In genomic region chr4:87209696-87210095, GRCh38 we compare ENCODE assay signal across 9 cellular contexts. TPM values are rescaled to one million over a fixed set of nuclear protein-coding genes. Genes with fewer than 3 reads are reported as not detected.
DNase-seq lines count a peak whose midpoint lies in the region; ATAC-seq, FAIRE-seq and TF ChIP-seq lines count a peak whose summit lies in the region.
"Had no signal": no experiment of that assay in that cellular context is flagged by ENCODE, and none has a peak within 500 bp of the region (broad histone marks: within the 10 kb centered on the region; RNA-seq: fewer than 3 reads in every experiment).

No MANE protein-coding gene starts in this region.

- POLR2A ChIA-PET in K562 (lab: Yijun Ruan, JAX), result interaction anchor here (2.0 kb wide), 1 partner anchor 9 kb away, joined by 5 read pairs; no protein-coding TSS in a partner anchor

- H3K79me2 ChIP-seq in K562 (ENCODE audit: control insufficient read depth, insufficient read depth, low read length), result peaks cover 81% of the 10 kb centered on the region

- H3K27ac Mint-ChIP-seq in CD14-positive monocyte, result peak overlapping the region; percentile 86 to 95 (median 92)

- no peak overlapping the region for H2AFZ ChIP-seq in K562 (ENCODE audit: low read depth, low read length)

- H3K4me1 Mint-ChIP-seq in CD14-positive monocyte, result peaks cover 53% of the 10 kb centered on the region

- peak overlapping the region; percentile 63 to 83 for H3K4me3 Mint-ChIP-seq in CD14-positive monocyte

- H3K36me3 ChIP-seq in K562 (ENCODE audit: control insufficient read depth, insufficient read depth, low read length), result peaks cover 4% of the 10 kb centered on the region; the same call in 2 of the 3 replicates
- peaks cover 0 to 5% (median 3%) of the 10 kb centered on the region in 5 donors for H3K36me3 ChIP-seq in subcutaneous abdominal adipose tissue (ENCODE audit: control insufficient read depth in 5 of 5, insufficient read depth in 5 of 5, low read length in 5 of 5)
- H3K36me3 ChIP-seq in vagina, result no peaks in the 10 kb centered on the region

- TF ChIP-seq POLR2A in K562 (conservative IDR thresholded peaks at IDR 0.05) (no peak), vagina (IDR thresholded peaks at IDR 0.05) (no peak)

- 0 out of 2 replicates have a peak, but pooled peaks cover 2% of the 10 kb centered on the region for H4K20me1 ChIP-seq in K562 (replicated peaks; ENCODE audit: control insufficient read depth, insufficient read depth, low read length)

- H3K9ac ChIP-seq in K562 (ENCODE audit: insufficient read depth in 1 of 2, low read depth in 2 of 2, low read length in 2 of 2) (no peak overlapping the region; a peak in 1 of 4 replicates), subcutaneous abdominal adipose tissue (ENCODE audit: low read length in 5 of 5) (peak overlapping the region in 2 of 5 donors; percentile 8 to 54)

- H3K27me3 ChIP-seq in K562 (ENCODE audit: control insufficient read depth in 2 of 2, insufficient read depth in 2 of 2, low read length in 2 of 2) (no peaks in the 10 kb centered on the region), subcutaneous abdominal adipose tissue (ENCODE audit: control insufficient read depth in 5 of 5, insufficient read depth in 4 of 5, low read length in 5 of 5) (no peaks in the 10 kb centered on the region), vagina (no peaks in the 10 kb centered on the region)

- H3K27me3 Mint-ChIP-seq in CD14-positive monocyte (ENCODE audit: low read depth in 3 of 3), result no peaks in the 10 kb centered on the region

- in situ Hi-C loops in K562 (cut with MboI), result no loop called here

- TF ChIP-seq RAD21 in K562 (CRISPR knock-in tag; conservative IDR thresholded peaks at IDR 0.05 in 1 of 2, IDR thresholded peaks at IDR 0.05 in 1 of 2), result no peak

- no peaks in the 10 kb centered on the region for H3K9me3 Mint-ChIP-seq in CD14-positive monocyte

- FAIRE-seq in K562 (lab: Jason Lieb, UNC), result peak; percentile 57

- H3K9me3 ChIP-seq in K562 (replicated peaks; ENCODE audit: control insufficient read depth, insufficient read depth, low read depth, low read length), result no peaks in the 10 kb centered on the region
- no peaks in the 10 kb centered on the region for H3K9me3 ChIP-seq in subcutaneous abdominal adipose tissue (ENCODE audit: control insufficient read depth in 5 of 5, low read length in 5 of 5)
- H3K9me3 ChIP-seq in vagina, result no peaks in the 10 kb centered on the region

- no peak overlapping the region for H3K27ac ChIP-seq in K562 (ENCODE audit: extremely low read depth, low read depth, low read length)
- no peak overlapping the region for H3K27ac ChIP-seq in subcutaneous abdominal adipose tissue (ENCODE audit: low read depth, low read length)
- no peak overlapping the region for H3K27ac ChIP-seq in vagina
- H3K27ac ChIP-seq: VCaP had no signal

- no peak overlapping the region for H3K4me2 ChIP-seq in K562 (ENCODE audit: insufficient read depth, low read length)

- H3K4me3 ChIP-seq in K562 (no peak overlapping the region), subcutaneous abdominal adipose tissue (ENCODE audit: low read depth in 1 of 5, low read length in 5 of 5) (peak overlapping the region; percentile 2 to 46 (median 12)), vagina (no peak overlapping the region)

- WGBS in K562 (ENCODE audit: insufficient coverage, low coverage, missing lambda C conversion rate), result 43% methylated on average over 5 of the region's 6 CpGs

- CTCF ChIA-PET in K562 (lab: Yijun Ruan, JAX; ENCODE audit: low intra/inter-chr PET ratio), result no interaction called here

- no peaks in the 10 kb centered on the region for H3K9me1 ChIP-seq in K562 (ENCODE audit: control insufficient read depth, insufficient read depth, low read length)

- DNase-seq in CD14-positive monocyte (ENCODE audit: low spot score) (peak; percentile 86), K562 (ENCODE audit: extremely low read depth in 1 of 4, low spot score in 3 of 4) (peak in 1 of 4 experiments; percentile 30), vagina (ENCODE audit: extremely low spot score in 2 of 2) (no peak), NCI-H1436 treated with DMSO at 0.1 percent for 48 hours (lab: John Stamatoyannopoulos, UW) (no peak), H4 (ENCODE audit: low spot score) (no peak)

- no peak for TF ChIP-seq EP300 in K562 (IDR thresholded peaks at IDR 0.05; ENCODE audit: low read length)

- no TSS peak for BruUV-seq in K562 (replicated peaks; lab: Mats Ljungman, UMichigan)

- peaks cover 13 to 24% of the 10 kb centered on the region in 2 donors for H3K36me3 Mint-ChIP-seq in CD14-positive monocyte

- H3K4me1 ChIP-seq in K562 (replicated peaks in 1 of 2; ENCODE audit: control insufficient read depth in 2 of 2, insufficient read depth in 2 of 2, low read length in 2 of 2) (peaks cover 6 to 24% of the 10 kb centered on the region in 2 experiments), subcutaneous abdominal adipose tissue (ENCODE audit: control insufficient read depth in 5 of 5, insufficient read depth in 5 of 5, low read length in 5 of 5) (peaks cover 0 to 12% (median 5%) of the 10 kb centered on the region in 5 donors), vagina (peaks cover 15% of the 10 kb centered on the region)

- ATAC-seq in GM19455 (IDR thresholded peaks at IDR 0.05; ENCODE audit: unreplicated experiment) (peak; percentile 64), HG03460 (IDR thresholded peaks at IDR 0.05; ENCODE audit: unreplicated experiment) (peak; percentile 85), K562 (peak; percentile 63)

- no peak for TF ChIP-seq CTCF in CD14-positive monocyte (IDR thresholded peaks at IDR 0.05)
- no peak for TF ChIP-seq CTCF in K562 (IDR thresholded peaks at IDR 0.05 in 2 of 3, conservative IDR thresholded peaks at IDR 0.05 in 1 of 3; ENCODE audit: insufficient read depth in 2 of 3, low read depth in 1 of 3, low read length in 3 of 3)
- no peak for TF ChIP-seq CTCF in vagina (IDR thresholded peaks at IDR 0.05)

- intact Hi-C loops in CD14-positive monocyte (cut with micrococcal nuclease), result no loop called here
- intact Hi-C loops in K562 (cut with micrococcal nuclease), result no loop called here
- intact Hi-C loops in vagina (cut with DNase I), result no loop called here

TF ChIP-seq in K562, 482 proteins besides CTCF, POLR2A, EP300 and RAD21 (continues in another document):
- no peak for TF ChIP-seq HNRNPL (IDR thresholded peaks at IDR 0.05; ENCODE audit: low read depth, low read length)
- TF ChIP-seq GABPA (tag; conservative IDR thresholded peaks at IDR 0.05; ENCODE audit: low read depth), result peak; percentile 46; the same call in 1 of the 2 replicates
- TF ChIP-seq ETV1 (tag; conservative IDR thresholded peaks at IDR 0.05; ENCODE audit: low read depth), result peak; percentile 83
- TF ChIP-seq MEIS2 (IDR thresholded peaks at IDR 0.05; ENCODE audit: partially characterized antibody), result peak; percentile 35
- no peak for TF ChIP-seq ZNF780A (CRISPR knock-in tag; IDR thresholded peaks at IDR 0.05)
- TF ChIP-seq DPF2 (IDR thresholded peaks at IDR 0.05), result 0 out of 2 replicates have a peak, but pooled peaks have one; percentile 33
- TF ChIP-seq ETV5 (CRISPR knock-in tag; IDR thresholded peaks at IDR 0.05; ENCODE audit: low read depth), result 0 out of 2 replicates have a peak, but pooled peaks have one; percentile 20
- TF ChIP-seq ZNF253 (CRISPR knock-in tag; conservative IDR thresholded peaks at IDR 0.05), result no peak
- TF ChIP-seq CEBPG (CRISPR knock-in tag; IDR thresholded peaks at IDR 0.05), result peak; percentile 78
- peak; percentile 46 to 83 for TF ChIP-seq CEBPG (tag; conservative IDR thresholded peaks at IDR 0.05 in 1 of 2, IDR thresholded peaks at IDR 0.05 in 1 of 2)
- peak; percentile 44; the same call in 1 of the 2 replicates for TF ChIP-seq ELF1 (tag; IDR thresholded peaks at IDR 0.05)
- TF ChIP-seq ZNF384 (IDR thresholded peaks at IDR 0.05; ENCODE audit: low read depth, low read length), result peak; percentile 94
- TF ChIP-seq ID3 (CRISPR knock-in tag; IDR thresholded peaks at IDR 0.05), result no peak
- TF ChIP-seq ID3 (tag; IDR thresholded peaks at IDR 0.05), result no peak
- TF ChIP-seq SPI1 (IDR thresholded peaks at IDR 0.05; ENCODE audit: borderline replicate concordance, low read depth, low read length), result peak; percentile 90

RNA-seq across cellular contexts. Expression of gene KLHL8, which starts 10.7 kb away (rescaled TPM):
- polyA plus RNA-seq in CD14-positive monocyte, result 10 to 100 TPM; 23.7 to 28.6 TPM
- total RNA-seq in K562 (2011; cell fraction: chromatin; rRNA removed; ENCODE audit: low replicate concordance), result 12.2 and 27.8 TPM in 2 replicates
- total RNA-seq in K562 (2011; cell fraction: nucleolus; rRNA removed), result 8.3 TPM in 2 replicates
- total RNA-seq in K562 (2011; cell fraction: nucleoplasm; rRNA removed), result 12.0 and 23.4 TPM in 2 replicates
- total RNA-seq in K562 (2014; rRNA removed), result 9.7 and 15.0 TPM in 2 replicates
- total RNA-seq in K562 (2014; rRNA removed; fragmentation: Illumina TruSeq; extraction: Trizol), result 25.3 and 29.2 TPM in 2 replicates
- 21.8 and 23.0 TPM in 2 replicates for total RNA-seq in K562 (2015; rRNA removed; fragmentation: Illumina TruSeq; extraction: Trizol)
- total RNA-seq in K562 (2021), result 16.8 and 18.2 TPM in 2 replicates
- polyA plus RNA-seq in K562 (2011; rRNA removed), result 10.6 and 15.7 TPM in 2 replicates
- 3.0 and 8.9 TPM in 2 replicates for polyA plus RNA-seq in K562 (2011; cell fraction: cytosol; rRNA removed)
- polyA plus RNA-seq in K562 (2011; cell fraction: nucleus; rRNA removed), result 3.3 and 3.6 TPM in 2 replicates
- polyA plus RNA-seq in K562 (2012), result 8.6 and 16.8 TPM in 2 replicates
- 18.7 and 20.4 TPM in 2 replicates for polyA plus RNA-seq in K562 (2014; fragmentation: Illumina TruSeq; extraction: Trizol)
- polyA plus RNA-seq in K562 (2014; fragmentation: Nextera tagmentation; extraction: Ambion mirVana), result 10 to 100 TPM in 1 of 2 experiments, 1 to 10 TPM in 1; 8.7 to 10.5 TPM
- 13.0 and 13.2 TPM in 2 replicates for polyA plus RNA-seq in K562 (2014; rRNA removed)
- 90.7 and 108 TPM in 2 replicates for polyA minus RNA-seq in K562 (2011; rRNA and poly(A)+ RNA removed)
- polyA minus RNA-seq in K562 (2011; cell fraction: cytosol; rRNA and poly(A)+ RNA removed), result 18.0 and 24.5 TPM in 2 replicates
- 12.4 and 17.0 TPM in 2 replicates for polyA minus RNA-seq in K562 (2011; cell fraction: nucleus; rRNA and poly(A)+ RNA removed)
- total RNA-seq in vagina, result 9.1 TPM
- 8.6 and 9.6 TPM in 2 replicates for total RNA-seq in H4 (2014; rRNA removed; shearing (Covaris generic))

Comparison
In these comparisons a context has a peak if more than half of its experiments do, and no peak if none do; other contexts are left out.
1. H3K4me3 ChIP-seq: peak in subcutaneous abdominal adipose tissue (5 of 5); none in K562 (single experiment) and vagina (0 of 2).
2. Peak in every context shown above with its lines, with median percentiles within 50 percentile points of each other: ATAC-seq.